Comparison of ENCODE assay signal across 29 cellular contexts in the genomic region with DNA sequence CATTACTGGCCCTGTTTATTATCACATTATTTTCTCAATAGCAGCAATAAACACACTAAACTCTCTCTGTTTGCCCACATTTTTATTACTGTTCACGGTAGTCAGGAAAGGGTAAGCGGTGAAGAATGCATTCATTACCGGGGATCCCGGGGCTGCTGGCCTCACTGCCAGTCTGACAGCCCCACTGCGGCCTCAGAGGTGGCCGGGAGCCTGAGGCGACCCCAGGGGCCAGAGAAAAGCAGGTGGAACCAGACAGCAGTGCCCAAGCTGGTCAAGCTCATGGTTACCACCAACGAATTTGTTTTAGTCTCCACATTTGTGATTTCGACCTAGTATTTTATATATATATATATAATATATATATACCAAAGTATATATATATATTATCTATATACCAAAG.
"Had no signal": no experiment of that assay in that cellular context is flagged by ENCODE, and none has a peak within 500 bp of the region (broad histone marks: within the 10 kb centered on the region; RNA-seq: fewer than 3 reads in every experiment).

No MANE protein-coding gene starts in this region.

- H3K9me3 ChIP-seq: stomach, suprapubic skin, testis, thoracic aorta, thyroid gland, tibial artery, tibial nerve, transverse colon, upper lobe of left lung, upper lobe of right lung, uterus, vagina had no signal

- H3K27ac Mint-ChIP-seq: stimulated activated effector memory CD8-positive, alpha-beta T cell treated with anti-CD3 and anti-CD28 coated beads, Interleukin-12 subunit alpha, Interleukin-12 subunit beta, amount 100 ng/mL, for 72 hours; stimulated activated memory B cell treated with anti-CD40 and anti-IgM and Interleukin-4, amounts not matched to agents 10 μg/mL and 1 μg/mL and 100 μg/mL, for 72 hours; stimulated activated naive B cell treated with anti-CD40 and anti-IgM and Interleukin-4, amounts not matched to agents 10 μg/mL and 1 μg/mL and 100 μg/mL, for 72 hours; stimulated activated naive CD8-positive, alpha-beta T cell treated with anti-CD3 and anti-CD28 coated beads, Interleukin-15, Interleukin-2, amounts not matched to agents 100 ng/mL and 50 ng/mL, for 24 hours; type B pancreatic cell had no signal

- H3K4me1 ChIP-seq: stomach, testis, thyroid gland, tibial artery, tibial nerve, transverse colon, upper lobe of left lung, upper lobe of right lung, uterus, vagina had no signal

- FAIRE-seq: urothelium cell line had no signal

- H3K4me3 Mint-ChIP-seq: stimulated activated effector memory CD8-positive, alpha-beta T cell treated with anti-CD3 and anti-CD28 coated beads, Interleukin-12 subunit alpha, Interleukin-12 subunit beta, amount 100 ng/mL, for 72 hours; stimulated activated memory B cell treated with anti-CD40 and anti-IgM and Interleukin-4, amounts not matched to agents 10 μg/mL and 1 μg/mL and 100 μg/mL, for 72 hours; stimulated activated naive B cell treated with anti-CD40 and anti-IgM and Interleukin-4, amounts not matched to agents 10 μg/mL and 1 μg/mL and 100 μg/mL, for 72 hours; stimulated activated naive CD8-positive, alpha-beta T cell treated with anti-CD3 and anti-CD28 coated beads, Interleukin-15, amount 100 ng/mL, for 72 hours; stimulated activated naive CD8-positive, alpha-beta T cell treated with anti-CD3 and anti-CD28 coated beads, Interleukin-15, Interleukin-2, amounts not matched to agents 100 ng/mL and 50 ng/mL, for 24 hours; type B pancreatic cell had no signal

- H3K9me3 Mint-ChIP-seq: stimulated activated memory B cell treated with anti-CD40 and anti-IgM and Interleukin-4, amounts not matched to agents 10 μg/mL and 1 μg/mL and 100 μg/mL, for 72 hours; stimulated activated naive B cell treated with anti-CD40 and anti-IgM and Interleukin-4, amounts not matched to agents 10 μg/mL and 1 μg/mL and 100 μg/mL, for 72 hours; stimulated activated naive CD8-positive, alpha-beta T cell treated with anti-CD3 and anti-CD28 coated beads, Interleukin-15, Interleukin-2, amounts not matched to agents 100 ng/mL and 50 ng/mL, for 24 hours; type B pancreatic cell had no signal

- H3K27me3 ChIP-seq: stomach, suprapubic skin, testis, thyroid gland, tibial artery, tibial nerve, transverse colon, upper lobe of left lung, upper lobe of right lung, uterus, vagina had no signal

- H3K27ac ChIP-seq: stomach, suprapubic skin, testis, thoracic aorta, thyroid gland, tibial artery, tibial nerve, transverse colon, upper lobe of left lung, upper lobe of right lung, uterus, vagina had no signal

- DNase-seq: stimulated activated CD4-positive, alpha-beta T cell treated with anti-CD3 and anti-CD28 coated beads, Interleukin-2, amount 100 ng/mL, for 48 hours; stimulated activated CD4-positive, alpha-beta T cell treated with anti-CD3 and anti-CD28 coated beads, Interleukin-4, amount 100 ng/mL, for 1 hour; stimulated activated CD4-positive, alpha-beta T cell treated with anti-CD3 and anti-CD28 coated beads, Interleukin-4, amount 100 ng/mL, for 24 hours; stimulated activated CD4-positive, alpha-beta T cell treated with anti-CD3 and anti-CD28 coated beads, Interleukin-4, amount 100 ng/mL, for 4 hours; stimulated activated CD8-positive, alpha-beta memory T cell treated with anti-CD3 and anti-CD28 coated beads, Interleukin-4, amount 100 ng/mL, for 48 hours; stimulated activated naive B cell treated with anti-CD40 and anti-IgM and Interleukin-4, amounts not matched to agents 10 μg/mL and 1 μg/mL and 100 μg/mL, for 72 hours; stimulated activated naive CD4-positive, alpha-beta T cell; stimulated activated naive CD4-positive, alpha-beta T cell treated with Interleukin-2 at 50 U/mL for 16 hours; stimulated activated naive CD8-positive, alpha-beta T cell treated with anti-CD3 and anti-CD28 coated beads, Interleukin-15, amount 100 ng/mL, for 72 hours; stimulated activated naive CD8-positive, alpha-beta T cell treated with anti-CD3 and anti-CD28 coated beads, Interleukin-15, Interleukin-2, amounts not matched to agents 100 U/mL and 50 U/mL, for 24 hours; stomach; substantia nigra; testis; thyroid gland; tibial artery; transverse colon; trophoblast cell; upper lobe of right lung; uterus had no signal

- H3K4me3 ChIP-seq: stomach, suprapubic skin, testis, thoracic aorta, thyroid gland, tibial artery, tibial nerve, transverse colon, upper lobe of left lung, upper lobe of right lung, uterus, vagina had no signal

- H3K36me3 Mint-ChIP-seq: stimulated activated effector memory CD8-positive, alpha-beta T cell treated with anti-CD3 and anti-CD28 coated beads, Interleukin-12 subunit alpha, Interleukin-12 subunit beta, amount 100 ng/mL, for 72 hours; stimulated activated memory B cell treated with anti-CD40 and anti-IgM and Interleukin-4, amounts not matched to agents 10 μg/mL and 1 μg/mL and 100 μg/mL, for 72 hours; stimulated activated naive B cell treated with anti-CD40 and anti-IgM and Interleukin-4, amounts not matched to agents 10 μg/mL and 1 μg/mL and 100 μg/mL, for 72 hours; type B pancreatic cell had no signal

- H3K27me3 Mint-ChIP-seq: stimulated activated memory B cell treated with anti-CD40 and anti-IgM and Interleukin-4, amounts not matched to agents 10 μg/mL and 1 μg/mL and 100 μg/mL, for 72 hours; stimulated activated naive B cell treated with anti-CD40 and anti-IgM and Interleukin-4, amounts not matched to agents 10 μg/mL and 1 μg/mL and 100 μg/mL, for 72 hours; stimulated activated naive CD8-positive, alpha-beta T cell treated with anti-CD3 and anti-CD28 coated beads, Interleukin-15, amount 100 ng/mL, for 72 hours; stimulated activated naive CD8-positive, alpha-beta T cell treated with anti-CD3 and anti-CD28 coated beads, Interleukin-15, Interleukin-2, amounts not matched to agents 100 ng/mL and 50 ng/mL, for 24 hours; type B pancreatic cell had no signal

- H3K36me3 ChIP-seq: stomach, suprapubic skin, thoracic aorta, thyroid gland, tibial artery, tibial nerve, transverse colon, upper lobe of left lung, upper lobe of right lung, uterus, vagina had no signal

- H3K4me1 Mint-ChIP-seq: stimulated activated effector memory CD8-positive, alpha-beta T cell treated with anti-CD3 and anti-CD28 coated beads, Interleukin-12 subunit alpha, Interleukin-12 subunit beta, amount 100 ng/mL, for 72 hours; stimulated activated memory B cell treated with anti-CD40 and anti-IgM and Interleukin-4, amounts not matched to agents 10 μg/mL and 1 μg/mL and 100 μg/mL, for 72 hours; stimulated activated naive B cell treated with anti-CD40 and anti-IgM and Interleukin-4, amounts not matched to agents 10 μg/mL and 1 μg/mL and 100 μg/mL, for 72 hours; stimulated activated naive CD8-positive, alpha-beta T cell treated with anti-CD3 and anti-CD28 coated beads, Interleukin-15, amount 100 ng/mL, for 72 hours had no signal
